Comparison of ENCODE assay signal across 21 cellular contexts in genomic region chr3:188581365-188581764, GRCh38.
"Had no signal": no experiment of that assay in that cellular context is flagged by ENCODE, and none has a peak within 500 bp of the region (broad histone marks: within the 10 kb centered on the region; RNA-seq: fewer than 3 reads in every experiment).

No MANE protein-coding gene starts in this region.

- H3K27me3 ChIP-seq: brain microvascular endothelial cell, gastrocnemius medialis, heart right ventricle had no signal

- DNase-seq: activated CD4-positive, alpha-beta T cell treated with anti-CD3 and anti-CD28 coated beads, Interleukin-2, amount 10 ng/mL, durations not matched to agents 7 days and 5 days; activated CD8-positive, alpha-beta T cell treated with anti-CD3 and anti-CD28 coated beads, Interleukin-2, amount 10 ng/mL, durations not matched to agents 7 days and 5 days; activated naive CD4-positive, alpha-beta T cell treated with Interleukin-2 at 50 U/mL for 16 hours; activated naive CD8-positive, alpha-beta T cell treated with anti-CD3 and anti-CD28 coated beads, Interleukin-2, amount 10 ng/mL, durations not matched to agents 7 days and 5 days; activated T-cell treated with anti-CD3 and anti-CD28 coated beads, Interleukin-2, amount 50 U/mL, for 24 hours; brain microvascular endothelial cell; central memory CD4-positive, alpha-beta T cell; erythroblast; gastrocnemius medialis; heart right ventricle; kidney glomerular epithelial cell; retina; stimulated activated CD4-positive, alpha-beta T cell treated with anti-CD3 and anti-CD28 coated beads, Interleukin-12 subunit alpha, Interleukin-12 subunit beta, amount 100 ng/mL, for 4 hours; stimulated activated CD4-positive, alpha-beta T cell treated with anti-CD3 and anti-CD28 coated beads, Interleukin-1b, Interleukin-23, amount 100 ng/mL, for 48 hours; stimulated activated CD8-positive, alpha-beta memory T cell treated with anti-CD3 and anti-CD28 coated beads, Interleukin-4, amount 100 ng/mL, for 48 hours; stimulated activated naive CD4-positive, alpha-beta T cell; trophoblast cell had no signal

- H3K9me3 ChIP-seq: gastrocnemius medialis, heart right ventricle had no signal

- H3K36me3 ChIP-seq: brain microvascular endothelial cell, gastrocnemius medialis, heart right ventricle had no signal

- H3K27me3 Mint-ChIP-seq: activated CD4-positive, alpha-beta T cell treated with anti-CD3 and anti-CD28 coated beads, Interleukin-2, amount 10 ng/mL, durations not matched to agents 7 days and 5 days; activated naive CD8-positive, alpha-beta T cell treated with anti-CD3 and anti-CD28 coated beads, Interleukin-2, amount 10 ng/mL, durations not matched to agents 7 days and 5 days; activated T-cell treated with anti-CD3 and anti-CD28 coated beads, Interleukin-2, amount 50 U/mL, for 24 hours; natural killer cell treated with Interleukin-12 subunit alpha and Interleukin-12 subunit beta and Interleukin-15 and Interleukin-18, amount 100 ng/mL, for 72 hours had no signal

- ATAC-seq: activated CD4-positive, CD25-positive, alpha-beta regulatory T cell treated with anti-CD3 and anti-CD28 coated beads, Interleukin-2, amount 50 U/mL, for 24 hours; activated CD8-positive, alpha-beta T cell treated with anti-CD3 and anti-CD28 coated beads, Interleukin-2, amount 10 ng/mL, durations not matched to agents 7 days and 5 days; gastrocnemius medialis; heart right ventricle had no signal

- H3K4me3 Mint-ChIP-seq: activated CD4-positive, alpha-beta T cell treated with anti-CD3 and anti-CD28 coated beads, Interleukin-2, amount 10 ng/mL, durations not matched to agents 7 days and 5 days; activated CD8-positive, alpha-beta T cell treated with anti-CD3 and anti-CD28 coated beads, Interleukin-2, amount 10 ng/mL, durations not matched to agents 7 days and 5 days; activated naive CD8-positive, alpha-beta T cell treated with anti-CD3 and anti-CD28 coated beads, Interleukin-2, amount 10 ng/mL, durations not matched to agents 7 days and 5 days; activated T-cell treated with anti-CD3 and anti-CD28 coated beads, Interleukin-2, amount 50 U/mL, for 24 hours; natural killer cell treated with Interleukin-12 subunit alpha and Interleukin-12 subunit beta and Interleukin-15 and Interleukin-18, amount 100 ng/mL, for 72 hours had no signal

- H3K9me3 Mint-ChIP-seq: activated CD4-positive, alpha-beta T cell treated with anti-CD3 and anti-CD28 coated beads, Interleukin-2, amount 10 ng/mL, durations not matched to agents 7 days and 5 days; activated naive CD8-positive, alpha-beta T cell treated with anti-CD3 and anti-CD28 coated beads, Interleukin-2, amount 10 ng/mL, durations not matched to agents 7 days and 5 days; activated T-cell treated with anti-CD3 and anti-CD28 coated beads, Interleukin-2, amount 50 U/mL, for 24 hours; activated T-helper 2 cell treated with anti-CD3 and anti-CD28 coated beads, Interferon-gamma antibody, Interleukin-2, Interleukin-4, amounts not matched to agents 10 μg/mL and 5 μg/mL and 100 μg/mL, durations not matched to agents 14 hours and 24 hours and 36 hours; natural killer cell treated with Interleukin-12 subunit alpha and Interleukin-12 subunit beta and Interleukin-15 and Interleukin-18, amount 100 ng/mL, for 72 hours had no signal

- H3K4me3 ChIP-seq: gastrocnemius medialis, heart right ventricle had no signal

- H3K36me3 Mint-ChIP-seq: natural killer cell treated with Interleukin-12 subunit alpha and Interleukin-12 subunit beta and Interleukin-15 and Interleukin-18, amount 100 ng/mL, for 72 hours had no signal

- H3K27ac ChIP-seq: brain microvascular endothelial cell, parathyroid adenoma had no signal

- H3K27ac Mint-ChIP-seq: activated CD4-positive, alpha-beta T cell treated with anti-CD3 and anti-CD28 coated beads, Interleukin-2, amount 10 ng/mL, durations not matched to agents 7 days and 5 days; activated CD8-positive, alpha-beta T cell treated with anti-CD3 and anti-CD28 coated beads, Interleukin-2, amount 10 ng/mL, durations not matched to agents 7 days and 5 days; activated naive CD8-positive, alpha-beta T cell treated with anti-CD3 and anti-CD28 coated beads, Interleukin-2, amount 10 ng/mL, durations not matched to agents 7 days and 5 days; activated T-cell treated with anti-CD3 and anti-CD28 coated beads, Interleukin-2, amount 50 U/mL, for 24 hours; activated T-helper 2 cell treated with anti-CD3 and anti-CD28 coated beads, Interferon-gamma antibody, Interleukin-2, Interleukin-4, amounts not matched to agents 10 μg/mL and 5 μg/mL and 100 μg/mL, durations not matched to agents 14 hours and 24 hours and 36 hours; natural killer cell treated with Interleukin-12 subunit alpha and Interleukin-12 subunit beta and Interleukin-15 and Interleukin-18, amount 100 ng/mL, for 72 hours had no signal
